In genomic region chr13:47298506-47298905, GRCh38 we compare ENCODE assay signal across 21 cellular contexts.
A peak's percentile ranks its signal among the peaks of the same experiment; 100 is the strongest.
DNase-seq lines count a peak whose midpoint lies in the region; ATAC-seq, FAIRE-seq and TF ChIP-seq lines count a peak whose summit lies in the region.
"Had no signal": no experiment of that assay in that cellular context is flagged by ENCODE, and none has a peak within 500 bp of the region (broad histone marks: within the 10 kb centered on the region; RNA-seq: fewer than 3 reads in every experiment).

No MANE protein-coding gene starts in this region.

- peaks cover 5% of the 10 kb centered on the region for H3F3A ChIP-seq in SK-N-SH (replicated peaks; ENCODE audit: insufficient read depth)

- TF ChIP-seq RAD21 in SK-N-SH (IDR thresholded peaks at IDR 0.05; ENCODE audit: low read length), result no peak

- CTCF ChIA-PET in SK-N-SH (lab: Yijun Ruan, JAX), result no interaction called here
- CTCF ChIA-PET in OCI-LY7 (lab: Charles Lee; ENCODE audit: unreplicated experiment), result no interaction called here

- H3K4me1 ChIP-seq in SK-N-SH (ENCODE audit: control insufficient read depth in 1 of 2, insufficient read depth in 2 of 2, low read depth in 1 of 2, low read length in 1 of 2) (no peaks in the 10 kb centered on the region; a peak in 1 of 4 replicates), astrocyte (ENCODE audit: insufficient read depth, low read length) (peaks cover 9% of the 10 kb centered on the region), OCI-LY7 (ENCODE audit: insufficient read depth, low read length, poor library complexity, severe bottlenecking) (no peaks in the 10 kb centered on the region), body of pancreas (no peaks in the 10 kb centered on the region)
- H3K4me1 ChIP-seq: SJSA1 had no signal

- H3K79me2 ChIP-seq in SK-N-SH (ENCODE audit: insufficient read depth), result no peaks in the 10 kb centered on the region
- H3K79me2 ChIP-seq in astrocyte (ENCODE audit: insufficient read depth, low read length), result no peaks in the 10 kb centered on the region
- no peaks in the 10 kb centered on the region for H3K79me2 ChIP-seq in OCI-LY7 (ENCODE audit: insufficient read depth, low read depth, low read length)

- TF ChIP-seq CTCF in SK-N-SH (IDR thresholded peaks at IDR 0.05) (no peak), astrocyte (IDR thresholded peaks at IDR 0.05; ENCODE audit: insufficient read depth, low read depth, low read length) (no peak), fibroblast of the aortic adventitia (IDR thresholded peaks at IDR 0.05; ENCODE audit: insufficient read depth, low read length) (no peak), osteocyte (IDR thresholded peaks at IDR 0.05) (no peak), OCI-LY7 (conservative IDR thresholded peaks at IDR 0.05; ENCODE audit: low read length) (no peak), body of pancreas (IDR thresholded peaks at IDR 0.05) (no peak)

- no TSS peak for BruUV-seq in OCI-LY7 (replicated peaks; lab: Mats Ljungman, UMichigan)

- H3K4me1 Mint-ChIP-seq in astrocyte (ENCODE audit: low read depth, unreplicated experiment), result no peaks in the 10 kb centered on the region
- no peaks in the 10 kb centered on the region for H3K4me1 Mint-ChIP-seq in osteocyte (ENCODE audit: unreplicated experiment)
- H3K4me1 Mint-ChIP-seq: B cell had no signal

- H3K9me2 ChIP-seq in SK-N-SH (no peaks in the 10 kb centered on the region), OCI-LY7 (ENCODE audit: insufficient read depth, low read length) (no peaks in the 10 kb centered on the region)

- no peaks in the 10 kb centered on the region for H3K27me3 Mint-ChIP-seq in astrocyte (ENCODE audit: low read depth, unreplicated experiment)
- H3K27me3 Mint-ChIP-seq in osteocyte (ENCODE audit: unreplicated experiment), result peaks cover 5% of the 10 kb centered on the region

- H3K27ac Mint-ChIP-seq in astrocyte (ENCODE audit: unreplicated experiment), result no peak overlapping the region
- H3K27ac Mint-ChIP-seq in osteocyte (ENCODE audit: unreplicated experiment), result no peak overlapping the region
- H3K27ac Mint-ChIP-seq: B cell, HFFc6 had no signal

- H3K27ac ChIP-seq in SK-N-SH (ENCODE audit: low read depth in 2 of 2, low read length in 1 of 2) (no peak overlapping the region), astrocyte (ENCODE audit: low read depth, low read length) (no peak overlapping the region), OCI-LY7 (ENCODE audit: low read depth, low read length, poor library complexity, severe bottlenecking) (no peak overlapping the region), body of pancreas (no peak overlapping the region)
- H3K27ac ChIP-seq: 22Rv1, PC-9, SJSA1 had no signal

- POLR2A ChIA-PET in SK-N-SH (lab: Yijun Ruan, JAX) (no interaction called here), OCI-LY7 (lab: Charles Lee) (no interaction called here)

- H3K4me2 ChIP-seq in SK-N-SH, result no peak overlapping the region
- peak overlapping the region; percentile 48 for H3K4me2 ChIP-seq in astrocyte (ENCODE audit: low read length)
- no peak overlapping the region for H3K4me2 ChIP-seq in OCI-LY7 (ENCODE audit: low read length)
- H3K4me2 ChIP-seq: PC-9 had no signal

- no peaks in the 10 kb centered on the region for H3K36me3 Mint-ChIP-seq in astrocyte (ENCODE audit: low read depth, unreplicated experiment)
- H3K36me3 Mint-ChIP-seq in osteocyte (ENCODE audit: unreplicated experiment), result no peaks in the 10 kb centered on the region

- no peaks in the 10 kb centered on the region for H3K9me3 ChIP-seq in SK-N-SH
- no peaks in the 10 kb centered on the region for H3K9me3 ChIP-seq in astrocyte (ENCODE audit: insufficient read depth, low read depth, low read length)
- H3K9me3 ChIP-seq in OCI-LY7 (ENCODE audit: low read length), result no peaks in the 10 kb centered on the region
- no peaks in the 10 kb centered on the region for H3K9me3 ChIP-seq in body of pancreas
- H3K9me3 ChIP-seq: MG63, SJSA1 had no signal

- H3K9me3 Mint-ChIP-seq in astrocyte (ENCODE audit: unreplicated experiment) (peaks cover 2% of the 10 kb centered on the region), osteocyte (ENCODE audit: unreplicated experiment) (no peaks in the 10 kb centered on the region)

- ATAC-seq in SK-N-SH treated with all-trans-retinoic acid at 6 μM for 48 hours (no peak), body of pancreas (no peak)

- H3K4me3 Mint-ChIP-seq in astrocyte (ENCODE audit: unreplicated experiment) (no peak overlapping the region), osteocyte (ENCODE audit: unreplicated experiment) (no peak overlapping the region)
- H3K4me3 Mint-ChIP-seq: B cell, HFFc6 had no signal

- no peaks in the 10 kb centered on the region for H3K27me3 ChIP-seq in SK-N-SH (ENCODE audit: insufficient read depth)
- H3K27me3 ChIP-seq in astrocyte (ENCODE audit: insufficient read depth, low read length), result no peaks in the 10 kb centered on the region
- no peaks in the 10 kb centered on the region for H3K27me3 ChIP-seq in body of pancreas
- H3K27me3 ChIP-seq: MG63, SJSA1 had no signal

- FAIRE-seq in astrocyte (lab: Jason Lieb, UNC), result no peak
- FAIRE-seq: G401.6 had no signal

- no peak overlapping the region for H3K9ac ChIP-seq in SK-N-SH
- no peak overlapping the region for H3K9ac ChIP-seq in astrocyte (ENCODE audit: low read length)

- H3K36me3 ChIP-seq in SK-N-SH (replicated peaks in 1 of 2; ENCODE audit: control insufficient read depth in 1 of 2, insufficient read depth in 2 of 2, low read length in 1 of 2) (no peaks in the 10 kb centered on the region), astrocyte (ENCODE audit: insufficient read depth, low read length) (no peaks in the 10 kb centered on the region), OCI-LY7 (ENCODE audit: insufficient read depth, low read length) (no peaks in the 10 kb centered on the region), body of pancreas (replicated peaks in 1 of 2; ENCODE audit: insufficient read depth in 1 of 2, low read depth in 2 of 2) (no peaks in the 10 kb centered on the region)
- H3K36me3 ChIP-seq: MG63, SJSA1 had no signal

- WGBS in SK-N-SH (ENCODE audit: low lambda C conversion rate), result 33% methylated on average over 2 of the region's 2 CpGs
- 48 to 51% methylated on average over 2 of the region's 2 CpGs for WGBS in body of pancreas, 2 donors

- H2AFZ ChIP-seq in SK-N-SH (ENCODE audit: low read depth), result no peak overlapping the region
- H2AFZ ChIP-seq in astrocyte (ENCODE audit: low read depth, low read length), result no peak overlapping the region
- H2AFZ ChIP-seq in OCI-LY7 (ENCODE audit: low read length), result no peak overlapping the region
- H2AFZ ChIP-seq: PC-9 had no signal

- H4K20me1 ChIP-seq in SK-N-SH (ENCODE audit: insufficient read depth) (no peaks in the 10 kb centered on the region), astrocyte (ENCODE audit: insufficient read depth, low read length) (no peaks in the 10 kb centered on the region), OCI-LY7 (ENCODE audit: insufficient read depth, low read length) (no peaks in the 10 kb centered on the region)

- intact Hi-C loops in OCI-LY7 (cut with micrococcal nuclease; ENCODE audit: unreplicated experiment), result no loop called here
- intact Hi-C loops in body of pancreas (cut with DNase I), result no loop called here

- DNase-seq in SK-N-SH (no peak), astrocyte (ENCODE audit: low read depth) (peak; percentile 65), fibroblast of the aortic adventitia (ENCODE audit: low read depth) (peak; percentile 85), stromal cell of bone marrow (ENCODE audit: low read depth) (peak; percentile 15), osteocyte (ENCODE audit: extremely low spot score, unreplicated experiment) (no peak), OCI-LY7 (ENCODE audit: low spot score) (no peak), body of pancreas (no peak)
- DNase-seq: DMS 273 treated with DMSO at 0.1 percent for 48 hours, DND-41, H7, HFFc6, MG63, NCI-H1048, NCI-H2081, NCI-H2171 treated with DMSO at 0.1 percent for 48 hours, PC-9 had no signal

- TF ChIP-seq EP300 in SK-N-SH (IDR thresholded peaks at IDR 0.05; ENCODE audit: borderline replicate concordance in 1 of 2, low read depth in 1 of 2, low read length in 1 of 2), result peak in 1 of 2 experiments; percentile 28; a peak in 1 of 4 replicates

- H3K4me3 ChIP-seq in SK-N-SH (ENCODE audit: low read depth in 2 of 2, low read length in 1 of 2), result no peak overlapping the region
- H3K4me3 ChIP-seq in astrocyte (ENCODE audit: insufficient read depth, low read depth, low read length), result no peak overlapping the region
- no peak overlapping the region for H3K4me3 ChIP-seq in fibroblast of the aortic adventitia (ENCODE audit: low read depth, low read length)
- H3K4me3 ChIP-seq in OCI-LY7 (ENCODE audit: low read depth, low read length, poor library complexity, severe bottlenecking), result no peak overlapping the region
- H3K4me3 ChIP-seq in body of pancreas, result no peak overlapping the region
- H3K4me3 ChIP-seq: MG63, PC-9, SJSA1 had no signal

- no peak for TF ChIP-seq POLR2A in body of pancreas (IDR thresholded peaks at IDR 0.05)

TF ChIP-seq in SK-N-SH, 30 proteins besides CTCF, POLR2A, EP300 and RAD21 (continues in another document):
- TF ChIP-seq RXRA (IDR thresholded peaks at IDR 0.05; ENCODE audit: borderline replicate concordance, low read depth), result no peak
- peak; percentile 46; the same call in 1 of the 2 replicates for TF ChIP-seq PBX3 (IDR thresholded peaks at IDR 0.05)
- TF ChIP-seq SIN3A (IDR thresholded peaks at IDR 0.05; ENCODE audit: borderline replicate concordance, low read depth, low read length), result no peak
- TF ChIP-seq YY1 (IDR thresholded peaks at IDR 0.05; ENCODE audit: low read depth), result no peak

TF ChIP-seq in SK-N-SH treated with all-trans-retinoic acid at 6 μM for 48 hours, 23 proteins besides CTCF, POLR2A, EP300 and RAD21 (continues in another document):
- TF ChIP-seq ARNTL (CRISPR knock-in tag; IDR thresholded peaks at IDR 0.05; ENCODE audit: borderline replicate concordance, low read depth) (no peak), RARB (CRISPR knock-in tag; IDR thresholded peaks at IDR 0.05) (no peak), ZNF70 (CRISPR knock-in tag; IDR thresholded peaks at IDR 0.05) (no peak), GLIS3 (CRISPR knock-in tag; IDR thresholded peaks at IDR 0.05) (no peak), CREB5 (CRISPR knock-in tag; IDR thresholded peaks at IDR 0.05; ENCODE audit: low read depth) (no peak), SNAI2 (CRISPR knock-in tag; IDR thresholded peaks at IDR 0.05) (no peak), ESRRG (CRISPR knock-in tag; IDR thresholded peaks at IDR 0.05) (no peak)

Comparison
In these comparisons a context has a peak if more than half of its experiments do, and no peak if none do; other contexts are left out.
1. DNase-seq: peak in astrocyte (single experiment), fibroblast of the aortic adventitia (single experiment) and stromal cell of bone marrow (single experiment); none in SK-N-SH (single experiment), osteocyte (single experiment), OCI-LY7 (single experiment) and body of pancreas (0 of 4).